Comparison of ENCODE assay signal across 13 cellular contexts in genomic region chr3:188205992-188206416, GRCh38. TPM values are rescaled to one million over a fixed set of nuclear protein-coding genes. Genes with fewer than 3 reads are reported as not detected.
A peak's percentile ranks its signal among the peaks of the same experiment; 100 is the strongest.
DNase-seq lines count a peak whose midpoint lies in the region; ATAC-seq and TF ChIP-seq lines count a peak whose summit lies in the region.
"Had no signal": no experiment of that assay in that cellular context is flagged by ENCODE, and none has a peak within 500 bp of the region (broad histone marks: within the 10 kb centered on the region; RNA-seq: fewer than 3 reads in every experiment).

No MANE protein-coding gene starts in this region.

- peaks cover 11 to 53% of the 10 kb centered on the region in 2 donors for H3K4me1 ChIP-seq in ascending aorta
- H3K4me1 ChIP-seq in right lobe of liver, result peaks cover 0 to 32% (median 6%) of the 10 kb centered on the region in 4 donors

- 40% methylated on average over 7 of the region's 7 CpGs for WGBS in right lobe of liver (ENCODE audit: insufficient coverage, low coverage, low lambda C conversion rate, missing lambda C conversion rate)

- H3K27ac ChIP-seq in 22Rv1 (peak overlapping the region; percentile 98), ascending aorta (peak overlapping the region; percentile 7 to 96), right lobe of liver (peak overlapping the region in 2 of 3 donors; percentile 28 to 76)
- H3K27ac ChIP-seq: skin epidermis had no signal

- no peak for TF ChIP-seq POLR2A in right lobe of liver (IDR thresholded peaks at IDR 0.05)

- no peak overlapping the region for H3K4me3 Mint-ChIP-seq in HFFc6
- H3K4me3 Mint-ChIP-seq: B cell, IgD-negative memory B cell had no signal

- no peaks in the 10 kb centered on the region for H3K9me3 Mint-ChIP-seq in HFFc6
- H3K9me3 Mint-ChIP-seq: IgD-negative memory B cell had no signal

- no peak overlapping the region for H3K27ac Mint-ChIP-seq in HFFc6
- H3K27ac Mint-ChIP-seq: B cell, IgD-negative memory B cell had no signal

- no peak for DNase-seq in HFFc6
- DNase-seq in ascending aorta (ENCODE audit: low spot score in 2 of 2), result no peak
- DNase-seq in right lobe of liver, result peak; percentile 71 to 88 (median 88)
- no peak for DNase-seq in cortex of kidney (lab: John Stamatoyannopoulos, UW)
- DNase-seq in globus pallidus (ENCODE audit: low spot score), result no peak
- no peak for DNase-seq in GM03348 (ENCODE audit: low spot score)
- DNase-seq in cerebellum (ENCODE audit: low spot score), result no peak
- DNase-seq: NCI-H226; stimulated activated CD8-positive, alpha-beta memory T cell treated with anti-CD3 and anti-CD28 coated beads, Interleukin-4, amount 100 ng/mL, for 48 hours had no signal

- H3K4me3 ChIP-seq in ascending aorta, result no peak overlapping the region
- no peak overlapping the region for H3K4me3 ChIP-seq in right lobe of liver
- H3K4me3 ChIP-seq: skin epidermis had no signal

- no peaks in the 10 kb centered on the region for H3K27me3 Mint-ChIP-seq in HFFc6 (ENCODE audit: insufficient read depth)
- H3K27me3 Mint-ChIP-seq: B cell, IgD-negative memory B cell had no signal

- no peaks in the 10 kb centered on the region for H3K9me3 ChIP-seq in ascending aorta
- no peaks in the 10 kb centered on the region for H3K9me3 ChIP-seq in right lobe of liver

- peak; percentile 94 to 98 (median 96) for ATAC-seq in right lobe of liver

- no peaks in the 10 kb centered on the region for H3K27me3 ChIP-seq in ascending aorta
- H3K27me3 ChIP-seq in right lobe of liver, result no peaks in the 10 kb centered on the region

- peaks cover 73% of the 10 kb centered on the region for H3K4me1 Mint-ChIP-seq in HFFc6 (ENCODE audit: low read depth)

- TF ChIP-seq CTCF in 22Rv1 (IDR thresholded peaks at IDR 0.05) (peak; percentile 83), HFFc6 (IDR thresholded peaks at IDR 0.05) (peak; percentile 60), ascending aorta (IDR thresholded peaks at IDR 0.05) (peak in 2 of 3 experiments; percentile 20 to 27), right lobe of liver (IDR thresholded peaks at IDR 0.05) (peak; percentile 48 to 78 (median 70))

- H3K36me3 Mint-ChIP-seq in HFFc6 (ENCODE audit: low read depth), result peaks cover 28% of the 10 kb centered on the region
- H3K36me3 Mint-ChIP-seq: IgD-negative memory B cell had no signal

- intact Hi-C loops in ascending aorta (cut with DNase I), result loop anchor here (2.0 kb wide), 1 partner anchor 15 kb away; no protein-coding TSS in a partner anchor
- intact Hi-C loops in right lobe of liver (cut with DNase I), result no loop called here

- H3K36me3 ChIP-seq in ascending aorta (no peaks in the 10 kb centered on the region), right lobe of liver (peaks cover 0 to 3% (median 1%) of the 10 kb centered on the region in 4 donors)

RNA-seq across cellular contexts. Expression of gene LPP, which starts 52.0 kb away (rescaled TPM):
- total RNA-seq in HFFc6 (2021; fragmentation: NEBNext Ultra II Directional; extraction: Animal tissue kit (Norgen Biotek cat#: 25700)), result 100 to 1,000 TPM in 4 of 6 experiments, 10 to 100 TPM in 2; 84.1 to 121 (median 102) TPM
- total RNA-seq in ascending aorta (1,791 TPM), right lobe of liver (10 to 100 TPM; 41.5 to 90.5 (median 69.5) TPM), cerebellum (26.9 TPM)

Comparison
In these comparisons a context has a peak if more than half of its experiments do, and no peak if none do; other contexts are left out.
1. CTCF ChIP-seq: peak in every context shown above with its lines; median percentile 83 in 22Rv1; 70 in right lobe of liver; 60 in HFFc6; 24 in ascending aorta.
2. DNase-seq: peak in right lobe of liver (3 of 3); none in HFFc6 (single experiment), ascending aorta (0 of 2), cortex of kidney (single experiment), globus pallidus (single experiment), GM03348 (single experiment) and cerebellum (single experiment).
3. RNA of gene LPP, which starts 52.0 kb away (total RNA-seq): 1,791 TPM in ascending aorta (single experiment); 84.1 to 121 TPM in HFFc6, 41.5 to 90.5 TPM in right lobe of liver and 26.9 TPM in cerebellum (single experiment); every median in the first group is over 10 times any median in the second.
4. Peak in every context shown above with its lines, with median percentiles within 50 percentile points of each other: H3K27ac ChIP-seq.